Comparison of ENCODE assay signal across 8 cellular contexts in genomic region chr17:29592850-29593545, GRCh38. TPM values are rescaled to one million over a fixed set of nuclear protein-coding genes. Genes with fewer than 3 reads are reported as not detected.
DNase-seq lines count a peak whose midpoint lies in the region; ATAC-seq and TF ChIP-seq lines count a peak whose summit lies in the region.

TSS of gene ANKRD13B (plus strand) at chr17:29593132. CDS start at chr17:29593622, 490 bp downstream.

- 3 to 7% methylated on average over 3 to 11 of the region's 94 CpGs for WGBS in esophagus squamous epithelium, 2 donors

- no peaks in the 10 kb centered on the region for H3K27me3 Mint-ChIP-seq in activated CD4-positive, alpha-beta memory T cell treated with anti-CD3 and anti-CD28 coated beads, Interleukin-2, amount 10 ng/mL, durations not matched to agents 7 days and 5 days
- peaks cover 13% of the 10 kb centered on the region for H3K27me3 Mint-ChIP-seq in nephron progenitor cell (ENCODE audit: low read depth, poor library complexity)

- peak within 1 kb of the TSS; percentile 70 for H3K4me3 Mint-ChIP-seq in activated CD4-positive, alpha-beta memory T cell treated with anti-CD3 and anti-CD28 coated beads, Interleukin-2, amount 10 ng/mL, durations not matched to agents 7 days and 5 days
- H3K4me3 Mint-ChIP-seq in nephron progenitor cell: peak within 1 kb of the TSS; percentile 84

- TF ChIP-seq CTCF in esophagus squamous epithelium (IDR thresholded peaks at IDR 0.05) (no peak), nephron progenitor cell (IDR thresholded peaks at IDR 0.05) (no peak)

- DNase-seq in NCI-H2029 (lab: John Stamatoyannopoulos, UW) (peak; percentile 43), NCI-H2029 treated with DMSO at 0.1 percent for 48 hours (lab: John Stamatoyannopoulos, UW) (no peak), NCI-H1436 treated with DMSO at 0.1 percent for 48 hours (lab: John Stamatoyannopoulos, UW) (peak; percentile 44), esophagus squamous epithelium (lab: John Stamatoyannopoulos, UW) (no peak), nephron progenitor cell (peak; percentile 55), GM19240 (ENCODE audit: insufficient read length, low spot score) (no peak)
- peak; percentile 50 for DNase-seq in activated CD4-positive, alpha-beta memory T cell treated with anti-CD3 and anti-CD28 coated beads, Interleukin-2, amount 10 ng/mL, durations not matched to agents 7 days and 5 days

- POLR2A ChIA-PET in activated CD4-positive, alpha-beta memory T cell treated with anti-CD3 and anti-CD28 coated beads, Interleukin-2, amount 10 ng/mL, durations not matched to agents 7 days and 5 days (lab: Charles Lee): interaction anchor here (0.9 to 4.5 kb wide), 6 partner anchors 13 to 338 kb away, joined by 3 to 89 read pairs (median 9); partner anchors contain the start of genes ABHD15 and TP53I13

- H3K9me3 ChIP-seq in esophagus squamous epithelium: no peaks in the 10 kb centered on the region

- peak within 1 kb of the TSS; percentile 51 to 91 (median 66) for H3K4me3 ChIP-seq in esophagus squamous epithelium

- H3K27ac Mint-ChIP-seq in activated CD4-positive, alpha-beta memory T cell treated with anti-CD3 and anti-CD28 coated beads, Interleukin-2, amount 10 ng/mL, durations not matched to agents 7 days and 5 days: no peak within 1 kb of the TSS
- H3K27ac Mint-ChIP-seq in nephron progenitor cell: no peak within 1 kb of the TSS

- CTCF ChIA-PET in activated CD4-positive, alpha-beta memory T cell treated with anti-CD3 and anti-CD28 coated beads, Interleukin-2, amount 10 ng/mL, durations not matched to agents 7 days and 5 days (lab: Charles Lee): interaction anchor here (0.7 to 4.8 kb wide), 12 partner anchors 12 to 223 kb away, joined by 3 to 75 read pairs (median 6); no protein-coding TSS in a partner anchor

- no peaks in the 10 kb centered on the region for H3K36me3 ChIP-seq in esophagus squamous epithelium

- no peaks in the 10 kb centered on the region for H3K9me3 Mint-ChIP-seq in activated CD4-positive, alpha-beta memory T cell treated with anti-CD3 and anti-CD28 coated beads, Interleukin-2, amount 10 ng/mL, durations not matched to agents 7 days and 5 days
- H3K9me3 Mint-ChIP-seq in nephron progenitor cell: no peaks in the 10 kb centered on the region

- H3K36me3 Mint-ChIP-seq in activated CD4-positive, alpha-beta memory T cell treated with anti-CD3 and anti-CD28 coated beads, Interleukin-2, amount 10 ng/mL, durations not matched to agents 7 days and 5 days (ENCODE audit: low read depth): no peaks in the 10 kb centered on the region
- H3K36me3 Mint-ChIP-seq in nephron progenitor cell (ENCODE audit: low read depth): no peaks in the 10 kb centered on the region

- H3K4me1 Mint-ChIP-seq in activated CD4-positive, alpha-beta memory T cell treated with anti-CD3 and anti-CD28 coated beads, Interleukin-2, amount 10 ng/mL, durations not matched to agents 7 days and 5 days: peaks cover 44% of the 10 kb centered on the region
- peaks cover 74% of the 10 kb centered on the region for H3K4me1 Mint-ChIP-seq in nephron progenitor cell

- H3K4me1 ChIP-seq in esophagus squamous epithelium: peaks cover 41 to 87% (median 53%) of the 10 kb centered on the region in 3 donors

- no peak for TF ChIP-seq POLR2A in esophagus squamous epithelium (IDR thresholded peaks at IDR 0.05)

- intact Hi-C loops in esophagus squamous epithelium (cut with DNase I): no loop called here

- H3K27me3 ChIP-seq in esophagus squamous epithelium: no peaks in the 10 kb centered on the region

- peak within 1 kb of the TSS; percentile 91 to 95 (median 92) for H3K27ac ChIP-seq in esophagus squamous epithelium

- ATAC-seq in HG03521 (IDR thresholded peaks at IDR 0.05; ENCODE audit: unreplicated experiment): no peak

RNA-seq across cellular contexts. Expression of gene ANKRD13B, which starts in this region (rescaled TPM):
- 10 to 100 TPM; 11.3 to 13.6 TPM for total RNA-seq in activated CD4-positive, alpha-beta memory T cell treated with anti-CD3 and anti-CD28 coated beads, Interleukin-2, amount 10 ng/mL, durations not matched to agents 7 days and 5 days
- 10 to 100 TPM in 2 of 4 donors, 1 to 10 TPM in 2; 3.3 to 18.7 (median 10.2) TPM for total RNA-seq in esophagus squamous epithelium

Comparison
In these comparisons a context has a peak if more than half of its experiments do, and no peak if none do; other contexts are left out.
1. DNase-seq: peak in NCI-H2029 (single experiment), NCI-H1436 treated with DMSO at 0.1 percent for 48 hours (single experiment), activated CD4-positive, alpha-beta memory T cell treated with anti-CD3 and anti-CD28 coated beads, Interleukin-2, amount 10 ng/mL, durations not matched to agents 7 days and 5 days (single experiment) and nephron progenitor cell (single experiment); none in NCI-H2029 treated with DMSO at 0.1 percent for 48 hours (single experiment), esophagus squamous epithelium (single experiment) and GM19240 (single experiment).